ENCODE assay signal across 1 cellular context in the genomic region with DNA sequence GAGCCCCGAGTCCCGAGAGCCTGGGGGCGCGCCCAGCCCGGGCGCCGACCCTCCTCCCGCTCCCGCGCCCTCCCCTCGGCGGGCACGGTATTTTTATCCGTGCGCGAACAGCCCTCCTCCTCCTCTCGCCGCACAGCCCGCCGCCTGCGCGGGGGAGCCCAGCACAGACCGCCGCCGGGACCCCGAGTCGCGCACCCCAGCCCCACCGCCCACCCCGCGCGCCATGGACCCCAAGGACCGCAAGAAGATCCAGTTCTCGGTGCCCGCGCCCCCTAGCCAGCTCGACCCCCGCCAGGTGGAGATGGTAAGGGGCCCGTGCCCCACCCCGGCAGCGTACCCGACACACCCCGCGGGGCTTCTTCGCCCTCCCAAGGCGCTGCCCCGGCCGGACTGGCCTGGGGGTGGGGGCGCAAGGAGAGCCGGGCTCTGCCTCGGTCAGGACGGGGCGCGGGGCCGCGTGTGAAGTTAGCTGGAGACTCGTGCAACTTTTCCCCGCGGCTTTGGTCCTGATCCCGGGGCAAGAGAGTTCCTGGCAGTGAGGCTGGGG.
TF ChIP-seq lines count a peak whose summit lies in the region.

No MANE protein-coding gene starts in this region.

TF ChIP-seq in GM23338, 12 proteins besides CTCF, POLR2A, EP300 and RAD21 (continued from another document):
- TF ChIP-seq, protein P1, sequence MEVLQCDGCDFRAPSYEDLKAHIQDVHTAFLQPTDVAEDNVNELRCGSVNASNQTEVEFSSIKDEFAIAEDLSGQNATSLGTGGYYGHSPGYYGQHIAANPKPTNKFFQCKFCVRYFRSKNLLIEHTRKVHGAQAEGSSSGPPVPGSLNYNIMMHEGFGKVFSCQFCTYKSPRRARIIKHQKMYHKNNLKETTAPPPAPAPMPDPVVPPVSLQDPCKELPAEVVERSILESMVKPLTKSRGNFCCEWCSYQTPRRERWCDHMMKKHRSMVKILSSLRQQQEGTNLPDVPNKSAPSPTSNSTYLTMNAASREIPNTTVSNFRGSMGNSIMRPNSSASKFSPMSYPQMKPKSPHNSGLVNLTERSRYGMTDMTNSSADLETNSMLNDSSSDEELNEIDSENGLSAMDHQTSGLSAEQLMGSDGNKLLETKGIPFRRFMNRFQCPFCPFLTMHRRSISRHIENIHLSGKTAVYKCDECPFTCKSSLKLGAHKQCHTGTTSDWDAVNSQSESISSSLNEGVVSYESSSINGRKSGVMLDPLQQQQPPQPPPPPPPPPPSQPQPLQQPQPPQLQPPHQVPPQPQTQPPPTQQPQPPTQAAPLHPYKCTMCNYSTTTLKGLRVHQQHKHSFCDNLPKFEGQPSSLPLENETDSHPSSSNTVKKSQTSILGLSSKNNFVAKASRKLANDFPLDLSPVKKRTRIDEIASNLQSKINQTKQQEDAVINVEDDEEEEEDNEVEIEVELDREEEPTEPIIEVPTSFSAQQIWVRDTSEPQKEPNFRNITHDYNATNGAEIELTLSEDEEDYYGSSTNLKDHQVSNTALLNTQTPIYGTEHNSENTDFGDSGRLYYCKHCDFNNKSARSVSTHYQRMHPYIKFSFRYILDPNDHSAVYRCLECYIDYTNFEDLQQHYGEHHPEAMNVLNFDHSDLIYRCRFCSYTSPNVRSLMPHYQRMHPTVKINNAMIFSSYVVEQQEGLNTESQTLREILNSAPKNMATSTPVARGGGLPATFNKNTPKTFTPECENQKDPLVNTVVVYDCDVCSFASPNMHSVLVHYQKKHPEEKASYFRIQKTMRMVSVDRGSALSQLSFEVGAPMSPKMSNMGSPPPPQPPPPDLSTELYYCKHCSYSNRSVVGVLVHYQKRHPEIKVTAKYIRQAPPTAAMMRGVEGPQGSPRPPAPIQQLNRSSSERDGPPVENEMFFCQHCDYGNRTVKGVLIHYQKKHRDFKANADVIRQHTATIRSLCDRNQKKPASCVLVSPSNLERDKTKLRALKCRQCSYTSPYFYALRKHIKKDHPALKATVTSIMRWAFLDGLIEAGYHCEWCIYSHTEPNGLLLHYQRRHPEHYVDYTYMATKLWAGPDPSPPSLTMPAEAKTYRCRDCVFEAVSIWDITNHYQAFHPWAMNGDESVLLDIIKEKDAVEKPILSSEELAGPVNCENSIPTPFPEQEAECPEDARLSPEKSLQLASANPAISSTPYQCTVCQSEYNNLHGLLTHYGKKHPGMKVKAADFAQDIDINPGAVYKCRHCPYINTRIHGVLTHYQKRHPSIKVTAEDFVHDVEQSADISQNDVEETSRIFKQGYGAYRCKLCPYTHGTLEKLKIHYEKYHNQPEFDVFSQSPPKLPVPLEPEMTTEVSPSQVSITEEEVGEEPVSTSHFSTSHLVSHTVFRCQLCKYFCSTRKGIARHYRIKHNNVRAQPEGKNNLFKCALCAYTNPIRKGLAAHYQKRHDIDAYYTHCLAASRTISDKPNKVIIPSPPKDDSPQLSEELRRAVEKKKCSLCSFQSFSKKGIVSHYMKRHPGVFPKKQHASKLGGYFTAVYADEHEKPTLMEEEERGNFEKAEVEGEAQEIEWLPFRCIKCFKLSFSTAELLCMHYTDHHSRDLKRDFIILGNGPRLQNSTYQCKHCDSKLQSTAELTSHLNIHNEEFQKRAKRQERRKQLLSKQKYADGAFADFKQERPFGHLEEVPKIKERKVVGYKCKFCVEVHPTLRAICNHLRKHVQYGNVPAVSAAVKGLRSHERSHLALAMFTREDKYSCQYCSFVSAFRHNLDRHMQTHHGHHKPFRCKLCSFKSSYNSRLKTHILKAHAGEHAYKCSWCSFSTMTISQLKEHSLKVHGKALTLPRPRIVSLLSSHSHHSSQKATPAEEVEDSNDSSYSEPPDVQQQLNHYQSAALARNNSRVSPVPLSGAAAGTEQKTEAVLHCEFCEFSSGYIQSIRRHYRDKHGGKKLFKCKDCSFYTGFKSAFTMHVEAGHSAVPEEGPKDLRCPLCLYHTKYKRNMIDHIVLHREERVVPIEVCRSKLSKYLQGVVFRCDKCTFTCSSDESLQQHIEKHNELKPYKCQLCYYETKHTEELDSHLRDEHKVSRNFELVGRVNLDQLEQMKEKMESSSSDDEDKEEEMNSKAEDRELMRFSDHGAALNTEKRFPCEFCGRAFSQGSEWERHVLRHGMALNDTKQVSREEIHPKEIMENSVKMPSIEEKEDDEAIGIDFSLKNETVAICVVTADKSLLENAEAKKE (CRISPR knock-in tag; IDR thresholded peaks at IDR 0.05), result no peak
- TF ChIP-seq, protein P2, sequence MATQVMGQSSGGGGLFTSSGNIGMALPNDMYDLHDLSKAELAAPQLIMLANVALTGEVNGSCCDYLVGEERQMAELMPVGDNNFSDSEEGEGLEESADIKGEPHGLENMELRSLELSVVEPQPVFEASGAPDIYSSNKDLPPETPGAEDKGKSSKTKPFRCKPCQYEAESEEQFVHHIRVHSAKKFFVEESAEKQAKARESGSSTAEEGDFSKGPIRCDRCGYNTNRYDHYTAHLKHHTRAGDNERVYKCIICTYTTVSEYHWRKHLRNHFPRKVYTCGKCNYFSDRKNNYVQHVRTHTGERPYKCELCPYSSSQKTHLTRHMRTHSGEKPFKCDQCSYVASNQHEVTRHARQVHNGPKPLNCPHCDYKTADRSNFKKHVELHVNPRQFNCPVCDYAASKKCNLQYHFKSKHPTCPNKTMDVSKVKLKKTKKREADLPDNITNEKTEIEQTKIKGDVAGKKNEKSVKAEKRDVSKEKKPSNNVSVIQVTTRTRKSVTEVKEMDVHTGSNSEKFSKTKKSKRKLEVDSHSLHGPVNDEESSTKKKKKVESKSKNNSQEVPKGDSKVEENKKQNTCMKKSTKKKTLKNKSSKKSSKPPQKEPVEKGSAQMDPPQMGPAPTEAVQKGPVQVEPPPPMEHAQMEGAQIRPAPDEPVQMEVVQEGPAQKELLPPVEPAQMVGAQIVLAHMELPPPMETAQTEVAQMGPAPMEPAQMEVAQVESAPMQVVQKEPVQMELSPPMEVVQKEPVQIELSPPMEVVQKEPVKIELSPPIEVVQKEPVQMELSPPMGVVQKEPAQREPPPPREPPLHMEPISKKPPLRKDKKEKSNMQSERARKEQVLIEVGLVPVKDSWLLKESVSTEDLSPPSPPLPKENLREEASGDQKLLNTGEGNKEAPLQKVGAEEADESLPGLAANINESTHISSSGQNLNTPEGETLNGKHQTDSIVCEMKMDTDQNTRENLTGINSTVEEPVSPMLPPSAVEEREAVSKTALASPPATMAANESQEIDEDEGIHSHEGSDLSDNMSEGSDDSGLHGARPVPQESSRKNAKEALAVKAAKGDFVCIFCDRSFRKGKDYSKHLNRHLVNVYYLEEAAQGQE (IDR thresholded peaks at IDR 0.05; ENCODE audit: unreplicated experiment), result no peak
- TF ChIP-seq ZNF331 (CRISPR knock-in tag; IDR thresholded peaks at IDR 0.05; ENCODE audit: low read depth) (no peak), STAT1 (IDR thresholded peaks at IDR 0.05; ENCODE audit: unreplicated experiment) (no peak)
